Comparison of ENCODE assay signal across 13 cellular contexts in genomic region chr15:49646891-49647290, GRCh38. TPM values are rescaled to one million over a fixed set of nuclear protein-coding genes. Genes with fewer than 3 reads are reported as not detected.
A peak's percentile ranks its signal among the peaks of the same experiment; 100 is the strongest.
DNase-seq lines count a peak whose midpoint lies in the region; ATAC-seq and TF ChIP-seq lines count a peak whose summit lies in the region.
"Had no signal": no experiment of that assay in that cellular context is flagged by ENCODE, and none has a peak within 500 bp of the region (broad histone marks: within the 10 kb centered on the region; RNA-seq: fewer than 3 reads in every experiment).

No MANE protein-coding gene starts in this region.

- H3K4me1 ChIP-seq in IMR-90 (ENCODE audit: control insufficient read depth, insufficient read depth, low read length), result peaks cover 12% of the 10 kb centered on the region
- peaks cover 34 to 43% of the 10 kb centered on the region in 2 donors for H3K4me1 ChIP-seq in thyroid gland
- H3K4me1 ChIP-seq in suprapubic skin, result peaks cover 23% of the 10 kb centered on the region
- H3K4me1 ChIP-seq: BLaER1 treated with 17β-estradiol and CSF1 and Interleukin-3, amounts not matched to agents 10 nM and 100 nM had no signal

- H3K4ac ChIP-seq in IMR-90 (ENCODE audit: low read depth, low read length), result no peak overlapping the region

- peaks cover 31% of the 10 kb centered on the region for H3K4me1 Mint-ChIP-seq in mesothelial cell of epicardium
- H3K4me1 Mint-ChIP-seq in activated CD8-positive, alpha-beta T cell treated with anti-CD3 and anti-CD28 coated beads for 36 hours (ENCODE audit: low read depth), result no peaks in the 10 kb centered on the region

- no peak for TF ChIP-seq RAD21 in IMR-90 (IDR thresholded peaks at IDR 0.05; ENCODE audit: low read length)

- H3K27ac ChIP-seq in IMR-90 (ENCODE audit: insufficient read depth, low read length) (no peak overlapping the region), thyroid gland (peak overlapping the region in 2 of 3 donors; percentile 80 to 81), suprapubic skin (no peak overlapping the region)
- H3K27ac ChIP-seq: BLaER1 treated with 17β-estradiol and CSF1 and Interleukin-3, amounts not matched to agents 10 nM and 100 nM had no signal

- in situ Hi-C loops in IMR-90 (cut with MboI; ENCODE audit: low sequenced_read_pairs), result no loop called here

- peak overlapping the region; percentile 72 for H3K27ac Mint-ChIP-seq in mesothelial cell of epicardium
- H3K27ac Mint-ChIP-seq in activated CD8-positive, alpha-beta T cell treated with anti-CD3 and anti-CD28 coated beads for 36 hours, result no peak overlapping the region
- H3K27ac Mint-ChIP-seq: CD4-positive, CD25-positive, alpha-beta regulatory T cell had no signal

- H3K56ac ChIP-seq in IMR-90 (ENCODE audit: extremely low read depth, insufficient read depth, low read length), result no peak overlapping the region

- H3K4me3 Mint-ChIP-seq in mesothelial cell of epicardium, result no peak overlapping the region
- H3K4me3 Mint-ChIP-seq in activated CD8-positive, alpha-beta T cell treated with anti-CD3 and anti-CD28 coated beads for 36 hours, result no peak overlapping the region
- H3K4me3 Mint-ChIP-seq: CD4-positive, CD25-positive, alpha-beta regulatory T cell had no signal

- H4K20me1 ChIP-seq in IMR-90 (ENCODE audit: insufficient read depth, low read length), result no peaks in the 10 kb centered on the region
- H4K20me1 ChIP-seq: BLaER1 treated with 17β-estradiol and CSF1 and Interleukin-3, amounts not matched to agents 10 nM and 100 nM had no signal

- H3K4me3 ChIP-seq in IMR-90 (ENCODE audit: insufficient read depth, low read depth, low read length), result no peak overlapping the region
- no peak overlapping the region for H3K4me3 ChIP-seq in thyroid gland (replicated peaks in 1 of 3)
- no peak overlapping the region for H3K4me3 ChIP-seq in suprapubic skin
- H3K4me3 ChIP-seq: BLaER1 treated with 17β-estradiol and CSF1 and Interleukin-3, amounts not matched to agents 10 nM and 100 nM; GM23248 had no signal

- H2BK15ac ChIP-seq in IMR-90 (ENCODE audit: low read depth, low read length), result no peak overlapping the region

- H2BK20ac ChIP-seq in IMR-90 (ENCODE audit: low read depth, low read length), result no peak overlapping the region

- peak overlapping the region; percentile 46; the same call in 1 of the 2 replicates for H3K18ac ChIP-seq in IMR-90 (ENCODE audit: low read depth, low read length)

- H3K27me3 Mint-ChIP-seq in mesothelial cell of epicardium (ENCODE audit: low read depth), result no peaks in the 10 kb centered on the region
- H3K27me3 Mint-ChIP-seq in activated CD8-positive, alpha-beta T cell treated with anti-CD3 and anti-CD28 coated beads for 36 hours, result no peaks in the 10 kb centered on the region
- H3K27me3 Mint-ChIP-seq: CD4-positive, CD25-positive, alpha-beta regulatory T cell had no signal

- WGBS in IMR-90 (ENCODE audit: extremely low coverage in 2 of 2, insufficient read length in 1 of 2), 2 experiments, result no CpG with 5 or more reads among the region's 2 CpGs
- WGBS in thyroid gland, 2 donors, result 72 to 85% methylated on average over 2 of the region's 2 CpGs
- 96% methylated on average over 2 of the region's 2 CpGs for WGBS in suprapubic skin

- intact Hi-C loops in IMR-90 (cut with micrococcal nuclease), result no loop called here
- intact Hi-C loops in thyroid gland (cut with DNase I), result no loop called here
- intact Hi-C loops in activated CD8-positive, alpha-beta T cell treated with anti-CD3 and anti-CD28 coated beads for 36 hours (cut with micrococcal nuclease), result no loop called here

- H3K79me1 ChIP-seq in IMR-90 (ENCODE audit: low read depth in 1 of 2, low read length in 2 of 2), result peaks cover 6 to 17% of the 10 kb centered on the region in 2 experiments; a peak in 2 of 4 replicates

- POLR2A ChIA-PET in IMR-90 (lab: Charles Lee; ENCODE audit: unreplicated experiment), result no interaction called here
- POLR2A ChIA-PET in activated CD8-positive, alpha-beta T cell treated with anti-CD3 and anti-CD28 coated beads for 36 hours (lab: Charles Lee), result no interaction called here

- TF ChIP-seq CTCF in IMR-90 (conservative IDR thresholded peaks at IDR 0.05; ENCODE audit: low read depth, low read length) (no peak), mesothelial cell of epicardium (IDR thresholded peaks at IDR 0.05; ENCODE audit: unreplicated experiment) (no peak), thyroid gland (IDR thresholded peaks at IDR 0.05) (no peak), suprapubic skin (IDR thresholded peaks at IDR 0.05) (no peak)
- no peak for TF ChIP-seq CTCF in activated CD8-positive, alpha-beta T cell treated with anti-CD3 and anti-CD28 coated beads for 36 hours (IDR thresholded peaks at IDR 0.05)

- H3K23ac ChIP-seq in IMR-90 (ENCODE audit: low read depth, low read length), result no peak overlapping the region; the same call in 1 of the 2 replicates

- no peak overlapping the region; the same call in 1 of the 2 replicates for H3K4me2 ChIP-seq in IMR-90 (ENCODE audit: low read depth, low read length)
- H3K4me2 ChIP-seq: BLaER1 treated with 17β-estradiol and CSF1 and Interleukin-3, amounts not matched to agents 10 nM and 100 nM had no signal

- peaks cover 2% of the 10 kb centered on the region; the same call in 1 of the 2 replicates for H3K9me1 ChIP-seq in IMR-90 (ENCODE audit: insufficient read depth, low read length)

- H3K27me3 ChIP-seq in IMR-90 (ENCODE audit: control insufficient read depth, insufficient read depth, low read length) (no peaks in the 10 kb centered on the region), thyroid gland (no peaks in the 10 kb centered on the region), suprapubic skin (no peaks in the 10 kb centered on the region)
- H3K27me3 ChIP-seq: BLaER1 treated with 17β-estradiol and CSF1 and Interleukin-3, amounts not matched to agents 10 nM and 100 nM had no signal

- dilution Hi-C loops in IMR-90 (cut with HindIII; ENCODE audit: low sequenced_read_pairs, unreplicated experiment), result no loop called here

- no peak for TF ChIP-seq POLR2A in IMR-90 (IDR thresholded peaks at IDR 0.05; ENCODE audit: low read depth, low read length)
- TF ChIP-seq POLR2A in thyroid gland (IDR thresholded peaks at IDR 0.05), result no peak
- no peak for TF ChIP-seq POLR2A in suprapubic skin (IDR thresholded peaks at IDR 0.05)

- no peak overlapping the region for H4K5ac ChIP-seq in IMR-90 (ENCODE audit: low read depth, low read length)

- peaks cover 10% of the 10 kb centered on the region for H3K36me3 ChIP-seq in IMR-90 (ENCODE audit: control insufficient read depth, insufficient read depth, low read length)
- no peaks in the 10 kb centered on the region for H3K36me3 ChIP-seq in thyroid gland
- H3K36me3 ChIP-seq in suprapubic skin, result peaks cover 2% of the 10 kb centered on the region

- no peak overlapping the region for H3K9ac ChIP-seq in IMR-90 (ENCODE audit: low read depth, low read length)
- H3K9ac ChIP-seq: BLaER1 treated with 17β-estradiol and CSF1 and Interleukin-3, amounts not matched to agents 10 nM and 100 nM; GM23248 had no signal

- H3K9me3 Mint-ChIP-seq in mesothelial cell of epicardium, result peaks cover 16% of the 10 kb centered on the region
- no peaks in the 10 kb centered on the region for H3K9me3 Mint-ChIP-seq in activated CD8-positive, alpha-beta T cell treated with anti-CD3 and anti-CD28 coated beads for 36 hours

- no TSS peak for BruUV-seq in IMR-90 (replicated peaks; lab: Mats Ljungman, UMichigan)

- no peak overlapping the region; a peak in 1 of 4 replicates for H4K8ac ChIP-seq in IMR-90 (ENCODE audit: low read depth in 2 of 2, low read length in 2 of 2)

- no peak overlapping the region for H2AK5ac ChIP-seq in IMR-90 (ENCODE audit: low read depth, low read length)

- peak overlapping the region; percentile 48 for H2BK5ac ChIP-seq in IMR-90 (ENCODE audit: low read depth, low read length, poor library complexity, severe bottlenecking)

- CTCF ChIA-PET in IMR-90 (lab: Yijun Ruan, JAX), result no interaction called here
- CTCF ChIA-PET in activated CD8-positive, alpha-beta T cell treated with anti-CD3 and anti-CD28 coated beads for 36 hours (lab: Charles Lee), result no interaction called here

- H2AFZ ChIP-seq in IMR-90 (replicated peaks; ENCODE audit: low read length, poor library complexity), result no peak overlapping the region
- H2AFZ ChIP-seq: GM23248 had no signal

- H3K9me3 ChIP-seq in IMR-90 (ENCODE audit: control insufficient read depth, insufficient read depth, low read length) (peaks cover under 1% of the 10 kb centered on the region), thyroid gland (no peaks in the 10 kb centered on the region), suprapubic skin (no peaks in the 10 kb centered on the region)

- peak; percentile 19; the same call in 1 of the 2 replicates for ATAC-seq in IMR-90 (ENCODE audit: low read depth)
- no peak for ATAC-seq in activated CD8-positive, alpha-beta T cell treated with anti-CD3 and anti-CD28 coated beads for 36 hours

- no peak overlapping the region for H3K14ac ChIP-seq in IMR-90 (replicated peaks; ENCODE audit: low read depth, low read length)

- no peak overlapping the region for H2BK120ac ChIP-seq in IMR-90 (ENCODE audit: low read depth, low read length)

- H3K36me3 Mint-ChIP-seq in mesothelial cell of epicardium, result peaks cover 13% of the 10 kb centered on the region
- peaks cover 9% of the 10 kb centered on the region for H3K36me3 Mint-ChIP-seq in activated CD8-positive, alpha-beta T cell treated with anti-CD3 and anti-CD28 coated beads for 36 hours (ENCODE audit: low read depth)

- H4K91ac ChIP-seq in IMR-90 (ENCODE audit: insufficient read depth, low read depth, low read length), result no peak overlapping the region

- no peak overlapping the region for H2AK9ac ChIP-seq in IMR-90 (replicated peaks; ENCODE audit: low read depth, low read length, poor library complexity)

- no peak for TF ChIP-seq EP300 in suprapubic skin (IDR thresholded peaks at IDR 0.05)

- DNase-seq in IMR-90, result peak; percentile 58
- peak; percentile 34 for DNase-seq in amniotic epithelial cell (ENCODE audit: low read depth)
- DNase-seq in mesothelial cell of epicardium (ENCODE audit: low spot score in 2 of 2, unreplicated experiment in 2 of 2), result no peak
- no peak for DNase-seq in thyroid gland
- no peak for DNase-seq in kidney tubule cell (ENCODE audit: low spot score)
- no peak for DNase-seq in suprapubic skin (ENCODE audit: low spot score in 2 of 2)
- no peak for DNase-seq in activated CD8-positive, alpha-beta T cell treated with anti-CD3 and anti-CD28 coated beads for 36 hours
- DNase-seq: ACHN; CD4-positive, CD25-positive, alpha-beta regulatory T cell; DMS53; GF-D8; GM23248 had no signal

RNA-seq across cellular contexts. Expression of gene DTWD1, which starts 26.0 kb away (rescaled TPM):
- total RNA-seq in IMR-90 (2012; rRNA removed) (20.1 and 24.4 TPM in 2 replicates), mesothelial cell of epicardium (36.6 to 41.2 TPM (median 37.8 TPM) in 3 replicates), thyroid gland (10 to 100 TPM; 16.2 to 36.0 (median 27.8) TPM), suprapubic skin (10 to 100 TPM; 12.3 to 40.6 (median 15.8) TPM)
- polyA plus RNA-seq in IMR-90 (2012; rRNA removed), result 12.6 and 19.9 TPM in 2 replicates
- polyA plus RNA-seq in IMR-90 (2012; cell fraction: cytosol; rRNA removed), result 1.4 and 2.0 TPM in 2 replicates
- polyA plus RNA-seq in IMR-90 (2012; cell fraction: nucleus; rRNA removed; ENCODE audit: low replicate concordance), result 1.4 and 20.7 TPM in 2 replicates
- 10 to 100 TPM; 21.4 to 21.9 TPM for total RNA-seq in activated CD8-positive, alpha-beta T cell treated with anti-CD3 and anti-CD28 coated beads for 36 hours

RNA-seq across cellular contexts. Expression of gene FAM227B, which starts 26.3 kb away (rescaled TPM):
- 1.8 and 2.5 TPM in 2 replicates for total RNA-seq in IMR-90 (2012; rRNA removed)
- 2.6 and 3.0 TPM in 2 replicates for polyA plus RNA-seq in IMR-90 (2012; rRNA removed)
- polyA plus RNA-seq in IMR-90 (2012; cell fraction: cytosol; rRNA removed), result 0.36 and 0.40 TPM in 2 replicates
- polyA plus RNA-seq in IMR-90 (2012; cell fraction: nucleus; rRNA removed; ENCODE audit: low replicate concordance), result 0.36 and 1.4 TPM in 2 replicates
- 8.0 to 9.4 TPM (median 8.0 TPM) in 3 replicates for total RNA-seq in mesothelial cell of epicardium
- 10 to 100 TPM; 13.3 to 16.7 (median 15.2) TPM for total RNA-seq in thyroid gland
- total RNA-seq in suprapubic skin, result 1 to 10 TPM; 2.1 to 8.0 (median 5.1) TPM
- 1 to 10 TPM; 6.0 to 6.1 TPM for total RNA-seq in activated CD8-positive, alpha-beta T cell treated with anti-CD3 and anti-CD28 coated beads for 36 hours

Comparison
In these comparisons a context has a peak if more than half of its experiments do, and no peak if none do; other contexts are left out.
1. DNase-seq: peak in IMR-90 (single experiment) and amniotic epithelial cell (single experiment); none in mesothelial cell of epicardium (0 of 2), thyroid gland (0 of 2), kidney tubule cell (single experiment), suprapubic skin (0 of 2) and activated CD8-positive, alpha-beta T cell treated with anti-CD3 and anti-CD28 coated beads for 36 hours (single experiment).
2. H3K27ac ChIP-seq: peak in thyroid gland (2 of 3); none in IMR-90 (single experiment) and suprapubic skin (single experiment).